28 cellular contexts compared by ENCODE assay signal in the genomic region with DNA sequence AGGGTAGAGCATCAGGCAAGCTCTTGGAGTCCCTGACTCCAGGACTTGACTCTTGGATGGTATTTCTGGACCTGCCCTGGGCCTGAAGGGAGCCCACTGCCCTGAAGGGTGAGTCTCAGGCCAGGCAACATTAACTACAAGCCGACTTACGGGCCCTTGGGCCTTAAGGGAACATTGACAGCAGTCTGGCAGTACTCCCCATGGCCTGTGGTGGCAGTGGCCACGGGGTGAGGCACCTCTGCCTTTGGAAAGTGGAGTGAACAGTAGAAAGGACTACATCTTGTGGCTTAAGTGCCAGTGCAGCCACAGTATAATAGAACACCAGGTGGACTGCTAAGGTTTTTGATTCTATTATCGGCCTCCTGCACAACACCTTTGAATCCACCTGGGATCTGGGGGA. TPM values are rescaled to one million over a fixed set of nuclear protein-coding genes. Genes with fewer than 3 reads are reported as not detected.
"Had no signal": no experiment of that assay in that cellular context is flagged by ENCODE, and none has a peak within 500 bp of the region (broad histone marks: within the 10 kb centered on the region; RNA-seq: fewer than 3 reads in every experiment).

No MANE protein-coding gene starts in this region.

- H3K9ac ChIP-seq: parathyroid adenoma had no signal

- FAIRE-seq: kidney had no signal

- H3K36me3 ChIP-seq: colonic mucosa, esophagus squamous epithelium, left ventricle myocardium inferior, lower lobe of right lung, prostate gland, right lobe of liver, thoracic aorta, transverse colon had no signal

- H3K4me1 ChIP-seq: colonic mucosa, left ventricle myocardium inferior, lower lobe of right lung, parathyroid adenoma, prostate gland, right lobe of liver, spleen, transverse colon had no signal

- H3K4me3 Mint-ChIP-seq: memory B cell; nephron; stimulated activated memory B cell treated with anti-CD40 and anti-IgM and Interleukin-4, amounts not matched to agents 10 μg/mL and 1 μg/mL and 100 μg/mL, for 72 hours; stimulated activated naive CD8-positive, alpha-beta T cell treated with anti-CD3 and anti-CD28 coated beads, Interleukin-15, Interleukin-2, amounts not matched to agents 100 ng/mL and 50 ng/mL, for 24 hours had no signal

- ATAC-seq: gastroesophageal sphincter; left cardiac atrium; lower lobe of right lung; right lobe of liver; stimulated activated memory B cell treated with anti-CD40 and anti-IgM and Interleukin-4, amounts not matched to agents 10 μg/mL and 1 μg/mL and 100 μg/mL, for 72 hours had no signal

- H3K27ac Mint-ChIP-seq: memory B cell; nephron; stimulated activated memory B cell treated with anti-CD40 and anti-IgM and Interleukin-4, amounts not matched to agents 10 μg/mL and 1 μg/mL and 100 μg/mL, for 72 hours; stimulated activated naive CD8-positive, alpha-beta T cell treated with anti-CD3 and anti-CD28 coated beads, Interleukin-15, Interleukin-2, amounts not matched to agents 100 ng/mL and 50 ng/mL, for 24 hours had no signal

- H3K79me2 ChIP-seq: parathyroid adenoma had no signal

- H3K27ac ChIP-seq: colonic mucosa, gastroesophageal sphincter, left ventricle myocardium inferior, lower lobe of right lung, parathyroid adenoma, prostate gland, right lobe of liver, spleen, thoracic aorta, transverse colon had no signal

- H2AFZ ChIP-seq: parathyroid adenoma had no signal

- DNase-seq: cerebellar nuclear complex; colonic mucosa; effector CD4-positive, alpha-beta T cell; esophagus squamous epithelium; foreskin fibroblast; glutamatergic neuron; kidney; left cardiac atrium; left ventricle myocardium inferior; lower lobe of right lung; midbrain; retina; right lobe of liver; spleen; stimulated activated CD4-positive, alpha-beta T cell treated with anti-CD3 and anti-CD28 coated beads, Interleukin-15, amount 100 ng/mL, for 24 hours; stimulated activated CD4-positive, alpha-beta T cell treated with anti-CD3 and anti-CD28 coated beads, Interleukin-1b, Interleukin-23, amount 100 ng/mL, for 48 hours; stimulated activated CD4-positive, alpha-beta T cell treated with anti-CD3 and anti-CD28 coated beads, Interleukin-4, amount 100 ng/mL, for 24 hours; substantia nigra; transverse colon had no signal

- H3K27me3 Mint-ChIP-seq: memory B cell; stimulated activated memory B cell treated with anti-CD40 and anti-IgM and Interleukin-4, amounts not matched to agents 10 μg/mL and 1 μg/mL and 100 μg/mL, for 72 hours; stimulated activated naive CD8-positive, alpha-beta T cell treated with anti-CD3 and anti-CD28 coated beads, Interleukin-15, Interleukin-2, amounts not matched to agents 100 ng/mL and 50 ng/mL, for 24 hours had no signal

- H3K9me3 ChIP-seq: colonic mucosa, esophagus squamous epithelium, gastroesophageal sphincter, left ventricle myocardium inferior, lower lobe of right lung, prostate gland, right lobe of liver, thoracic aorta, transverse colon had no signal

- H3K4me3 ChIP-seq: colonic mucosa, esophagus squamous epithelium, gastroesophageal sphincter, left ventricle myocardium inferior, lower lobe of right lung, prostate gland, right lobe of liver, spleen, thoracic aorta, transverse colon had no signal

- H3K4me1 Mint-ChIP-seq: nephron had no signal

- H3K27me3 ChIP-seq: colonic mucosa, esophagus squamous epithelium, gastroesophageal sphincter, right lobe of liver, transverse colon had no signal

RNA-seq across cellular contexts. Expression of gene HMGN5, which starts 36.5 kb away (rescaled TPM):
- total RNA-seq: skeletal muscle tissue had no signal
